1 cellular context compared by ENCODE assay signal in genomic region chr3:58793052-58793451, GRCh38.
TF ChIP-seq lines count a peak whose summit lies in the region.

No MANE protein-coding gene starts in this region.

TF ChIP-seq in K562, 482 proteins besides CTCF, POLR2A, EP300 and RAD21 (continued from another document):
- TF ChIP-seq TRIM25 (IDR thresholded peaks at IDR 0.05; ENCODE audit: borderline replicate concordance) (no peak), FOSL1 (tag; conservative IDR thresholded peaks at IDR 0.05) (0 out of 2 replicates have a peak, but pooled peaks have one; percentile 20), EHMT2 (IDR thresholded peaks at IDR 0.05) (no peak), ZNF277 (CRISPR knock-in tag; IDR thresholded peaks at IDR 0.05; ENCODE audit: borderline replicate concordance) (no peak), ZNF583 (CRISPR knock-in tag; IDR thresholded peaks at IDR 0.05) (no peak)
TF ChIP-seq in K562: peak in this region for 7.
